In the genomic region with DNA sequence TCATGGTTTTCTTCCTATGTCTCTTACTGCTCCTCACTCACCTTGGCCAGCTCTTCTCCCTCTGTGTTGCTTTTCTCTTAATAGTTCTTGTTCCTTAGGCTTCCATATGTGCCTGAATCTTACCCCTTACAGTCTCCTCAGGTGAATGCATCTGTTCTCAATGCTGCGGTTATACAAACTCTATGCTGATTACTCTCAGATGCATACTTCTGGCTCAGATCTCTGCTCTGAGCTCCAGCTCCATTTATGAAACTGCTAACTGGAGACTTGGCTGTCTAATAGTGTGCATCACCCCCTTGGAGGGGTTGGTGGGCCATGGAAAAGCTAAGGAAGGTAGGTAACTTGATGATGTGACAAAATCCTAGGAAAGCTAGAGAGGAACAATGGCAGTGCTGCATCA, we compare ENCODE assay signal across 24 cellular contexts.
"Had no signal": no experiment of that assay in that cellular context is flagged by ENCODE, and none has a peak within 500 bp of the region (broad histone marks: within the 10 kb centered on the region; RNA-seq: fewer than 3 reads in every experiment).

No MANE protein-coding gene starts in this region.

- H3K36me3 ChIP-seq: neutrophil, pancreas, prostate gland, right lobe of liver, sigmoid colon, stomach, thoracic aorta, thyroid gland, tibial nerve, upper lobe of left lung, vagina had no signal

- H3K9me3 ChIP-seq: neutrophil, pancreas, prostate gland, right lobe of liver, sigmoid colon, stomach, thoracic aorta, thyroid gland, tibial nerve, upper lobe of left lung, vagina had no signal

- H3K27me3 ChIP-seq: neutrophil, right lobe of liver, sigmoid colon, stomach, thyroid gland, tibial nerve, upper lobe of left lung, vagina had no signal

- H3K4me3 ChIP-seq: pancreas, prostate gland, right lobe of liver, sigmoid colon, stomach, thoracic aorta, thyroid gland, tibial nerve, upper lobe of left lung, vagina had no signal

- ATAC-seq: natural killer cell treated with Interleukin-12 subunit alpha and Interleukin-12 subunit beta and Interleukin-15 and Interleukin-18, amount 100 ng/mL, for 72 hours; pancreas; right cardiac atrium; right lobe of liver; stimulated activated effector memory CD8-positive, alpha-beta T cell treated with anti-CD3 and anti-CD28 coated beads, Interleukin-12 subunit alpha, Interleukin-12 subunit beta, amount 100 ng/mL, for 72 hours; stimulated activated naive B cell treated with anti-CD40 and anti-IgM and Interleukin-4, amounts not matched to agents 10 μg/mL and 1 μg/mL and 100 μg/mL, for 72 hours had no signal

- H3K4me1 ChIP-seq: pancreas, prostate gland, right lobe of liver, stomach, thyroid gland, tibial nerve, upper lobe of left lung, vagina had no signal

- H3K27ac ChIP-seq: neutrophil, pancreas, prostate gland, right lobe of liver, sigmoid colon, stomach, thoracic aorta, thyroid gland, tibial nerve, upper lobe of left lung, vagina had no signal

- DNase-seq: nephron progenitor cell; nucleus accumbens; pancreas; right cardiac atrium; right lobe of liver; sigmoid colon; small intestine; stimulated activated CD4-positive, alpha-beta T cell treated with anti-CD3 and anti-CD28 coated beads, Interleukin-15, amount 100 ng/mL, for 24 hours; stimulated activated CD4-positive, alpha-beta T cell treated with anti-CD3 and anti-CD28 coated beads, Interleukin-2, amount 100 ng/mL, for 24 hours; stimulated activated CD4-positive, alpha-beta T cell treated with anti-CD3 and anti-CD28 coated beads, Interleukin-2, amount 100 ng/mL, for 48 hours; stimulated activated CD4-positive, alpha-beta T cell treated with anti-CD3 and anti-CD28 coated beads, Interleukin-4, amount 100 ng/mL, for 24 hours; stimulated activated naive B cell treated with anti-CD40 and anti-IgM and Interleukin-4, amounts not matched to agents 10 μg/mL and 1 μg/mL and 100 μg/mL, for 72 hours; stimulated activated naive CD4-positive, alpha-beta T cell treated with Interleukin-2 at 50 U/mL for 16 hours; stomach; thyroid gland; trophoblast cell; upper lobe of left lung had no signal
